8 cellular contexts compared by ENCODE assay signal in the genomic region with DNA sequence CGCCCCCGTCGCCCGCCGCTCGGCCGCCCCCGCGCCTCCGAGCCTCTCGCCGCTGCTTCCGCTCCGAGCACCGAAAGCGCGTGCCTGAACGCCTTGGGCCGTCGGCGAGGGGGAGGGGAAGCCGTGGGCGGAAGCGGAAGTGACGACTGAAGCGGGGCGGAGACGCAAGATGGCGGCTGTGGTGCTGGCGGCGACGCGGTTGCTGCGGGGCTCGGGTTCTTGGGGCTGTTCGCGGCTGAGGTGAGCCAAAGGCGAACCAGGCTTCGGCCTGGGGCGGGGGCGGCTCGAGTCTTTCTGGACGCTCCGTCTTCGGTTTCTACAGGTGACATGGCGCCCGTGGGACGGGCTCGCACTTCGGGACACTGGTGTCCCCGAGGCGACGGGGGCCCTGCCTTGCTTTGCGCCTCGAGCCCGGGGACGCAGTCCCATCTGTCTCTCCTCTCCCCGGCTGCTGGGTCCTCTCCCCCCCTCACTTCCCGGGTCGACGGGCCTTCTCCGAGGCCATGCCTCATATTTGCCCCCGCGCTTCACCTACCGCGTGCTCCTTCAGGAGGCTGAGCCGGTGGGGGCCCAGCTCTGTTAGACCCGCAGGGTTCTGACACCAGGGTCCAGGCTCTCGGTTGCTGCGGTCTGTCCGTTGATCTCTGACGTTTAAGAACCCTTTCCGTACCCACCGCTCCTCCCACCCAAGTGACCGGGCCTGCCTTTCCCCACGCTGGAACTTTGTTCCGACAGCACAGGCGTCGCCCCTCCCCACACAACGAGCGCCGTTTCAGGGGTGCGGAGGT. TPM values are rescaled to one million over a fixed set of nuclear protein-coding genes. Genes with fewer than 3 reads are reported as not detected.
DNase-seq lines count a peak whose midpoint lies in the region; TF ChIP-seq lines count a peak whose summit lies in the region.

Gene ENTR1 (minus strand): TSS at position 115 of the 788 bp plus-strand sequence. CDS start 217 bp downstream, outside the sequence.
Gene PMPCA (plus strand): TSS at position 159 of the 788 bp plus-strand sequence. CDS start 11 bp downstream, at position 170.

- TF ChIP-seq CTCF in HFF-Myc (IDR thresholded peaks at IDR 0.05; ENCODE audit: low read depth, low read length, missing control alignments) = no peak
- no peak for TF ChIP-seq CTCF in NB4 (IDR thresholded peaks at IDR 0.05; ENCODE audit: low read depth, low read length)

- H3K4me1 Mint-ChIP-seq in activated naive CD4-positive, alpha-beta T cell treated with anti-CD3 and anti-CD28 coated beads, Interleukin-2, amount 50 U/mL, for 24 hours = peaks cover 56% of the 10 kb centered on the region

- peak within 1 kb of the TSS; percentile 67 for H3K27ac ChIP-seq in substantia nigra (ENCODE audit: low read depth, low read length, poor library complexity, severe bottlenecking)

- peaks cover 18% of the 10 kb centered on the region for H3K36me3 Mint-ChIP-seq in activated naive CD4-positive, alpha-beta T cell treated with anti-CD3 and anti-CD28 coated beads, Interleukin-2, amount 50 U/mL, for 24 hours

- H3K27me3 Mint-ChIP-seq in activated naive CD4-positive, alpha-beta T cell treated with anti-CD3 and anti-CD28 coated beads, Interleukin-2, amount 50 U/mL, for 24 hours = no peaks in the 10 kb centered on the region

- TF ChIP-seq POLR2A in NB4 (IDR thresholded peaks at IDR 0.05; ENCODE audit: extremely low read depth, insufficient read length) = peak; percentile 92

- peak; percentile 54 for DNase-seq in GF-D8 (lab: John Stamatoyannopoulos, UW)
- peak; percentile 60 for DNase-seq in HFF-Myc (ENCODE audit: extremely low read depth, low read depth)
- DNase-seq in NB4 (ENCODE audit: low read depth) = peak; percentile 93
- peak; percentile 79 for DNase-seq in SKM-1 (lab: John Stamatoyannopoulos, UW; ENCODE audit: unreplicated experiment)
- peak; percentile 16 for DNase-seq in glomerular endothelial cell (ENCODE audit: extremely low read depth, low read depth, low spot score)
- DNase-seq in nucleus accumbens (lab: John Stamatoyannopoulos, UW) = peak in 55 of 56 donors; percentile 23 to 96 (median 82)
- DNase-seq in substantia nigra (lab: John Stamatoyannopoulos, UW) = peak; percentile 31 to 92 (median 82)

- no peaks in the 10 kb centered on the region for H3K9me3 Mint-ChIP-seq in activated naive CD4-positive, alpha-beta T cell treated with anti-CD3 and anti-CD28 coated beads, Interleukin-2, amount 50 U/mL, for 24 hours

- peak within 1 kb of the TSS; percentile 97 for H3K4me3 Mint-ChIP-seq in activated naive CD4-positive, alpha-beta T cell treated with anti-CD3 and anti-CD28 coated beads, Interleukin-2, amount 50 U/mL, for 24 hours

- peak within 1 kb of the TSS; percentile 92 for H3K27ac Mint-ChIP-seq in activated naive CD4-positive, alpha-beta T cell treated with anti-CD3 and anti-CD28 coated beads, Interleukin-2, amount 50 U/mL, for 24 hours

- H3K4me3 ChIP-seq in HFF-Myc (replicated peaks; ENCODE audit: low read depth, low read length) (peak within 1 kb of the TSS; percentile 93), NB4 (ENCODE audit: low read depth, low read length) (peak within 1 kb of the TSS; percentile 86)

RNA-seq across cellular contexts. Expression of gene ENTR1, which starts in this region (rescaled TPM):
- 41.7 and 53.0 TPM in 2 replicates for total RNA-seq in glomerular endothelial cell

RNA-seq across cellular contexts. Expression of gene PMPCA, which starts in this region (rescaled TPM):
- total RNA-seq in glomerular endothelial cell = 48.2 and 55.5 TPM in 2 replicates

Comparison
In these comparisons a context has a peak if more than half of its experiments do, and no peak if none do; other contexts are left out.
1. Peak in every context shown above with its lines: DNase-seq, H3K4me3 ChIP-seq and H3K27ac ChIP-seq.
2. DNase-seq: peak in every context shown above with its lines; median percentile 93 in NB4; 82 in nucleus accumbens; 82 in substantia nigra; 79 in SKM-1; 60 in HFF-Myc; 54 in GF-D8; 16 in glomerular endothelial cell.